Comparison of ENCODE assay signal across 19 cellular contexts in the genomic region with DNA sequence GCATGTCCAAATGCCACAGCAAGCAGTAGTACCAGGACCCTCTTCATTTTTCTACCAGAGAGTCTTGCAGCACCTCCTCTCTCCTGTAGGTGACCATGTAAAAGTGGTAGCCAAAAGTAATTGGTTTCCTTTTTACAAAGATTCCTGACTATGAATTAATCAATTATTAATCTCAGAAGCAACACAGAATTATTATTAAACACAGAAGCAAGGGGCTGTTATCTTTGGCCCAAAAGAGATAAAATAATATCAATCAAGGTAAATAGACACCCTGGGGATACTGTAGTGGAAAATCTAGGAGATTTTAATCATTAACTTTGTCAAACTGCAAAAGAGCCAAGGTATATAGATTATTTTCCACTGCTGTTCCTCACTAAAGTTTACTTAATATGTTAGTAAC. TPM values are rescaled to one million over a fixed set of nuclear protein-coding genes. Genes with fewer than 3 reads are reported as not detected.
DNase-seq lines count a peak whose midpoint lies in the region; ATAC-seq and TF ChIP-seq lines count a peak whose summit lies in the region.
"Had no signal": no experiment of that assay in that cellular context is flagged by ENCODE, and none has a peak within 500 bp of the region (broad histone marks: within the 10 kb centered on the region; RNA-seq: fewer than 3 reads in every experiment).

A gene with protein sequence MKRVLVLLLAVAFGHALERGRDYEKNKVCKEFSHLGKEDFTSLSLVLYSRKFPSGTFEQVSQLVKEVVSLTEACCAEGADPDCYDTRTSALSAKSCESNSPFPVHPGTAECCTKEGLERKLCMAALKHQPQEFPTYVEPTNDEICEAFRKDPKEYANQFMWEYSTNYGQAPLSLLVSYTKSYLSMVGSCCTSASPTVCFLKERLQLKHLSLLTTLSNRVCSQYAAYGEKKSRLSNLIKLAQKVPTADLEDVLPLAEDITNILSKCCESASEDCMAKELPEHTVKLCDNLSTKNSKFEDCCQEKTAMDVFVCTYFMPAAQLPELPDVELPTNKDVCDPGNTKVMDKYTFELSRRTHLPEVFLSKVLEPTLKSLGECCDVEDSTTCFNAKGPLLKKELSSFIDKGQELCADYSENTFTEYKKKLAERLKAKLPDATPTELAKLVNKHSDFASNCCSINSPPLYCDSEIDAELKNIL (minus strand): TSS at position 108 of the 400 bp plus-strand sequence. CDS start 61 bp downstream, at position 47.

- H3K36me3 ChIP-seq in Caco-2 (ENCODE audit: control insufficient read depth, insufficient read depth, low read length) = no peaks in the 10 kb centered on the region
- no peaks in the 10 kb centered on the region for H3K36me3 ChIP-seq in SK-N-MC (ENCODE audit: insufficient read depth, low read length)
- no peaks in the 10 kb centered on the region for H3K36me3 ChIP-seq in hepatocyte (replicated peaks; ENCODE audit: insufficient read depth, low read depth)
- no peaks in the 10 kb centered on the region for H3K36me3 ChIP-seq in neural progenitor cell

- H3K9ac ChIP-seq in SK-N-MC (ENCODE audit: insufficient read length) (no peak within 1 kb of the TSS), neural progenitor cell (no peak within 1 kb of the TSS)
- H3K9ac ChIP-seq: KMS-11 had no signal

- no peak within 1 kb of the TSS for H3K4me3 Mint-ChIP-seq in Caco-2 (ENCODE audit: unreplicated experiment)
- H3K4me3 Mint-ChIP-seq in neural progenitor cell = no peak within 1 kb of the TSS
- no peak within 1 kb of the TSS for H3K4me3 Mint-ChIP-seq in activated T-helper 1 cell treated with anti-CD3 and anti-CD28 coated beads, Interleukin-12 subunit alpha, Interleukin-12 subunit beta, Interleukin-2, Interleukin-4 antibody, amounts not matched to agents 30 ng/mL and 10 ng/mL and 1 ng/mL, durations not matched to agents 14 hours and 24 hours and 36 hours

- DNase-seq in Caco-2 = no peak
- DNase-seq in SK-N-MC (ENCODE audit: low read depth, low spot score) = no peak
- DNase-seq in hepatocyte (ENCODE audit: low spot score) = no peak
- no peak for DNase-seq in neural progenitor cell (ENCODE audit: low spot score)
- no peak for DNase-seq in activated T-helper 1 cell treated with anti-CD3 and anti-CD28 coated beads, Interleukin-12 subunit alpha, Interleukin-12 subunit beta, Interleukin-2, Interleukin-4 antibody, amounts not matched to agents 30 ng/mL and 10 ng/mL and 1 ng/mL, durations not matched to agents 14 hours and 24 hours and 36 hours (ENCODE audit: low spot score)
- DNase-seq in DMS153 treated with DMSO at 0.1 percent for 48 hours (lab: John Stamatoyannopoulos, UW; ENCODE audit: unreplicated experiment) = no peak
- DNase-seq: COR-L47, DMS153, NCI-H1436 treated with DMSO at 0.1 percent for 48 hours, NCI-H2081, NCI-H510A, NCI-H774, PC-9 had no signal

- H3K27ac Mint-ChIP-seq in Caco-2 (ENCODE audit: unreplicated experiment) = no peak within 1 kb of the TSS
- no peak within 1 kb of the TSS for H3K27ac Mint-ChIP-seq in neural progenitor cell
- H3K27ac Mint-ChIP-seq in activated T-helper 1 cell treated with anti-CD3 and anti-CD28 coated beads, Interleukin-12 subunit alpha, Interleukin-12 subunit beta, Interleukin-2, Interleukin-4 antibody, amounts not matched to agents 30 ng/mL and 10 ng/mL and 1 ng/mL, durations not matched to agents 14 hours and 24 hours and 36 hours = no peak within 1 kb of the TSS

- ATAC-seq in GM21529 (IDR thresholded peaks at IDR 0.05; ENCODE audit: unreplicated experiment) = no peak
- ATAC-seq in HG03460 (IDR thresholded peaks at IDR 0.05; ENCODE audit: unreplicated experiment) = no peak
- ATAC-seq: HCT116 had no signal

- no peaks in the 10 kb centered on the region for H3K4me1 ChIP-seq in Caco-2
- no peaks in the 10 kb centered on the region for H3K4me1 ChIP-seq in hepatocyte (ENCODE audit: insufficient read depth)
- H3K4me1 ChIP-seq in neural progenitor cell = no peaks in the 10 kb centered on the region

- H3K27ac ChIP-seq in SK-N-MC (0 out of 2 replicates have a peak within 1 kb of the TSS, but pooled peaks have one; percentile 10), hepatocyte (no peak within 1 kb of the TSS), neural progenitor cell (no peak within 1 kb of the TSS)
- H3K27ac ChIP-seq: KMS-11, PC-9 had no signal

- POLR2A ChIA-PET in Caco-2 (lab: Charles Lee) = no interaction called here

- H3F3A ChIP-seq in neural progenitor cell (ENCODE audit: low read depth) = no peaks in the 10 kb centered on the region

- CTCF ChIA-PET in Caco-2 (lab: Charles Lee) = no interaction called here

- no TSS peak for BruUV-seq in Caco-2 (replicated peaks; lab: Mats Ljungman, UMichigan)

- no peaks in the 10 kb centered on the region for H3K9me2 ChIP-seq in hepatocyte (replicated peaks; ENCODE audit: insufficient read depth)

- H2AFZ ChIP-seq in hepatocyte = no peak within 1 kb of the TSS
- no peak within 1 kb of the TSS for H2AFZ ChIP-seq in neural progenitor cell (replicated peaks)
- H2AFZ ChIP-seq: PC-9 had no signal

- H3K9me3 ChIP-seq in Caco-2 (no peaks in the 10 kb centered on the region), SK-N-MC (ENCODE audit: low read depth, low read length) (no peaks in the 10 kb centered on the region), hepatocyte (ENCODE audit: low read depth) (no peaks in the 10 kb centered on the region), neural progenitor cell (ENCODE audit: low read depth) (no peaks in the 10 kb centered on the region)

- H4K20me1 ChIP-seq in hepatocyte (ENCODE audit: insufficient read depth, poor library complexity, severe bottlenecking) (no peaks in the 10 kb centered on the region), neural progenitor cell (ENCODE audit: low read depth) (no peaks in the 10 kb centered on the region)

- H3K79me2 ChIP-seq in hepatocyte = peaks cover 2% of the 10 kb centered on the region
- H3K79me2 ChIP-seq in neural progenitor cell (ENCODE audit: low read depth) = no peaks in the 10 kb centered on the region

- H3K36me3 Mint-ChIP-seq in Caco-2 (ENCODE audit: insufficient read depth, unreplicated experiment) = no peaks in the 10 kb centered on the region
- no peaks in the 10 kb centered on the region for H3K36me3 Mint-ChIP-seq in neural progenitor cell
- H3K36me3 Mint-ChIP-seq in activated T-helper 1 cell treated with anti-CD3 and anti-CD28 coated beads, Interleukin-12 subunit alpha, Interleukin-12 subunit beta, Interleukin-2, Interleukin-4 antibody, amounts not matched to agents 30 ng/mL and 10 ng/mL and 1 ng/mL, durations not matched to agents 14 hours and 24 hours and 36 hours (ENCODE audit: low read depth) = no peaks in the 10 kb centered on the region

- no peaks in the 10 kb centered on the region for H3K27me3 ChIP-seq in Caco-2 (replicated peaks; ENCODE audit: control insufficient read depth, insufficient read depth, low read length)
- no peaks in the 10 kb centered on the region for H3K27me3 ChIP-seq in hepatocyte
- H3K27me3 ChIP-seq in neural progenitor cell = no peaks in the 10 kb centered on the region

- no peak within 1 kb of the TSS for H3K4me3 ChIP-seq in Caco-2 (ENCODE audit: low read depth, low read length)
- H3K4me3 ChIP-seq in SK-N-MC = peak within 1 kb of the TSS; percentile 0; the same call in 1 of the 2 replicates
- H3K4me3 ChIP-seq in hepatocyte = no peak within 1 kb of the TSS
- H3K4me3 ChIP-seq in neural progenitor cell = no peak within 1 kb of the TSS
- H3K4me3 ChIP-seq: PC-9 had no signal

- H3K4me2 ChIP-seq in hepatocyte (peak within 1 kb of the TSS; percentile 29), neural progenitor cell (no peak within 1 kb of the TSS)
- H3K4me2 ChIP-seq: KMS-11, PC-9 had no signal

- peak; percentile 9 to 21 for TF ChIP-seq CTCF in Caco-2 (IDR thresholded peaks at IDR 0.05; ENCODE audit: insufficient read depth in 1 of 2, low read depth in 1 of 2, low read length in 1 of 2, severe bottlenecking in 1 of 2, unreplicated experiment in 1 of 2)
- peak; percentile 15 for TF ChIP-seq CTCF in hepatocyte (IDR thresholded peaks at IDR 0.05; ENCODE audit: poor library complexity)
- TF ChIP-seq CTCF in neural progenitor cell (IDR thresholded peaks at IDR 0.05) = peak; percentile 23

- intact Hi-C loops in Caco-2 (cut with micrococcal nuclease; ENCODE audit: unreplicated experiment) = no loop called here
- intact Hi-C loops in activated T-helper 1 cell treated with anti-CD3 and anti-CD28 coated beads, Interleukin-12 subunit alpha, Interleukin-12 subunit beta, Interleukin-2, Interleukin-4 antibody, amounts not matched to agents 30 ng/mL and 10 ng/mL and 1 ng/mL, durations not matched to agents 14 hours and 24 hours and 36 hours (cut with micrococcal nuclease) = no loop called here

- H3K4me1 Mint-ChIP-seq in Caco-2 (ENCODE audit: low read depth, unreplicated experiment) (no peaks in the 10 kb centered on the region), neural progenitor cell (no peaks in the 10 kb centered on the region)
- H3K4me1 Mint-ChIP-seq in activated T-helper 1 cell treated with anti-CD3 and anti-CD28 coated beads, Interleukin-12 subunit alpha, Interleukin-12 subunit beta, Interleukin-2, Interleukin-4 antibody, amounts not matched to agents 30 ng/mL and 10 ng/mL and 1 ng/mL, durations not matched to agents 14 hours and 24 hours and 36 hours (ENCODE audit: low read depth) = no peaks in the 10 kb centered on the region

- H3K27me3 Mint-ChIP-seq in Caco-2 (ENCODE audit: insufficient read depth, unreplicated experiment) (peaks cover 5% of the 10 kb centered on the region), neural progenitor cell (ENCODE audit: insufficient read depth, low read depth) (peaks cover 2% of the 10 kb centered on the region)
- H3K27me3 Mint-ChIP-seq in activated T-helper 1 cell treated with anti-CD3 and anti-CD28 coated beads, Interleukin-12 subunit alpha, Interleukin-12 subunit beta, Interleukin-2, Interleukin-4 antibody, amounts not matched to agents 30 ng/mL and 10 ng/mL and 1 ng/mL, durations not matched to agents 14 hours and 24 hours and 36 hours (ENCODE audit: insufficient read depth) = no peaks in the 10 kb centered on the region

- H3K9me3 Mint-ChIP-seq in Caco-2 (ENCODE audit: unreplicated experiment) = no peaks in the 10 kb centered on the region
- no peaks in the 10 kb centered on the region for H3K9me3 Mint-ChIP-seq in neural progenitor cell
- no peaks in the 10 kb centered on the region for H3K9me3 Mint-ChIP-seq in activated T-helper 1 cell treated with anti-CD3 and anti-CD28 coated beads, Interleukin-12 subunit alpha, Interleukin-12 subunit beta, Interleukin-2, Interleukin-4 antibody, amounts not matched to agents 30 ng/mL and 10 ng/mL and 1 ng/mL, durations not matched to agents 14 hours and 24 hours and 36 hours

RNA-seq across cellular contexts. Expression of the gene that starts here (rescaled TPM):
- total RNA-seq in Caco-2 (2022) = not detected in 2 replicates
- 1,037 and 1,211 TPM in 2 replicates for total RNA-seq in hepatocyte
- polyA plus RNA-seq in hepatocyte = 352 and 487 TPM in 2 replicates
- not detected in 2 replicates for total RNA-seq in neural progenitor cell (ENCODE audit: low replicate concordance)
- not detected in 2 replicates for total RNA-seq in activated T-helper 1 cell treated with anti-CD3 and anti-CD28 coated beads, Interleukin-12 subunit alpha, Interleukin-12 subunit beta, Interleukin-2, Interleukin-4 antibody, amounts not matched to agents 30 ng/mL and 10 ng/mL and 1 ng/mL, durations not matched to agents 14 hours and 24 hours and 36 hours
- total RNA-seq: M059J, PC-9, SK-MEL-5 had no signal

Comparison
In these comparisons a context has a peak if more than half of its experiments do, and no peak if none do; other contexts are left out.
1. RNA of the gene that starts here (total RNA-seq): 1,037 to 1,211 TPM in hepatocyte; not detected in Caco-2, not detected in neural progenitor cell and not detected in activated T-helper 1 cell treated with anti-CD3 and anti-CD28 coated beads, Interleukin-12 subunit alpha, Interleukin-12 subunit beta, Interleukin-2, Interleukin-4 antibody, amounts not matched to agents 30 ng/mL and 10 ng/mL and 1 ng/mL, durations not matched to agents 14 hours and 24 hours and 36 hours; every median in the first group is over 100 times any median in the second.
2. Peak in every context shown above with its lines, with median percentiles within 50 percentile points of each other: CTCF ChIP-seq.